Comparison of ENCODE assay signal across 8 cellular contexts in genomic region chr18:10122116-10122515, GRCh38.
DNase-seq lines count a peak whose midpoint lies in the region; ATAC-seq lines count a peak whose summit lies in the region.

No MANE protein-coding gene starts in this region.

- no peaks in the 10 kb centered on the region for H3K79me2 ChIP-seq in Karpas-422 (ENCODE audit: low read length)

- H3K9me3 ChIP-seq in Karpas-422 (ENCODE audit: low read length) = no peaks in the 10 kb centered on the region

- peak; percentile 83 for DNase-seq in AG20443 (ENCODE audit: low spot score)
- peak; percentile 73 for DNase-seq in NCI-H1436 (lab: John Stamatoyannopoulos, UW)
- peak; percentile 93 for DNase-seq in amniotic epithelial cell (ENCODE audit: low read depth)
- peak; percentile 87 for DNase-seq in left kidney (ENCODE audit: low read depth, low spot score)
- DNase-seq in C1 segment of cervical spinal cord (lab: John Stamatoyannopoulos, UW) = no peak
- DNase-seq in HK-2 (ENCODE audit: unreplicated experiment) = no peak
- no peak for DNase-seq in Karpas-422

- no peaks in the 10 kb centered on the region for H3K9me2 ChIP-seq in Karpas-422 (replicated peaks; ENCODE audit: insufficient read depth, low read length)

- no peak overlapping the region for H3K9ac ChIP-seq in Karpas-422 (ENCODE audit: low read length)

- H3K4me1 ChIP-seq in Karpas-422 (ENCODE audit: low read length) = peaks cover 20% of the 10 kb centered on the region

- no peaks in the 10 kb centered on the region for H3K36me3 ChIP-seq in Karpas-422 (ENCODE audit: insufficient read depth, low read length)

- no peaks in the 10 kb centered on the region for H3K27me3 ChIP-seq in Karpas-422 (ENCODE audit: low read length)

- no peak overlapping the region for H2AFZ ChIP-seq in Karpas-422 (ENCODE audit: low read length)

- no peak overlapping the region for H3K4me3 ChIP-seq in Karpas-422 (ENCODE audit: low read length)

- H3K27ac ChIP-seq in Karpas-422 (ENCODE audit: low read length) = no peak overlapping the region

- no peak overlapping the region for H3K4me2 ChIP-seq in Karpas-422 (ENCODE audit: low read depth, low read length, poor library complexity, severe bottlenecking)

- ATAC-seq in GM19023 (IDR thresholded peaks at IDR 0.05; ENCODE audit: unreplicated experiment) = no peak

- no peaks in the 10 kb centered on the region for H4K20me1 ChIP-seq in Karpas-422 (ENCODE audit: insufficient read depth, low read depth, low read length)

Comparison
In these comparisons a context has a peak if more than half of its experiments do, and no peak if none do; other contexts are left out.
1. DNase-seq: peak in AG20443 (single experiment), NCI-H1436 (single experiment), amniotic epithelial cell (single experiment) and left kidney (single experiment); none in C1 segment of cervical spinal cord (0 of 14), HK-2 (single experiment) and Karpas-422 (single experiment).